ENCODE assay signal across 1 cellular context in genomic region chr9:129570450-129571297, GRCh38.
TF ChIP-seq lines count a peak whose summit lies in the region.

No MANE protein-coding gene starts in this region.

TF ChIP-seq in HepG2, 621 proteins besides CTCF, POLR2A, EP300 and RAD21 (continued from another document and continues in another):
- TF ChIP-seq ZUFSP (CRISPR knock-in tag; IDR thresholded peaks at IDR 0.05; ENCODE audit: borderline replicate concordance) (no peak), NR3C1 (CRISPR knock-in tag; IDR thresholded peaks at IDR 0.05) (no peak), GTF2F1 (IDR thresholded peaks at IDR 0.05; ENCODE audit: low read length) (no peak), ISX (CRISPR knock-in tag; conservative IDR thresholded peaks at IDR 0.05) (no peak), ETS1 (CRISPR knock-in tag; IDR thresholded peaks at IDR 0.05) (no peak), RARG (CRISPR knock-in tag; IDR thresholded peaks at IDR 0.05; ENCODE audit: low read depth) (no peak), POGZ (CRISPR knock-in tag; IDR thresholded peaks at IDR 0.05) (no peak), ZNF275 (CRISPR knock-in tag; IDR thresholded peaks at IDR 0.05; ENCODE audit: borderline replicate concordance) (peak; percentile 59; the same call in 1 of the 2 replicates), ZFP36L2 (CRISPR knock-in tag; IDR thresholded peaks at IDR 0.05) (no peak), AKAP8 (CRISPR knock-in tag; IDR thresholded peaks at IDR 0.05) (peak; percentile 19; the same call in 1 of the 2 replicates), NPAS2 (CRISPR knock-in tag; IDR thresholded peaks at IDR 0.05; ENCODE audit: borderline replicate concordance) (no peak), ZBTB26 (CRISPR knock-in tag; IDR thresholded peaks at IDR 0.05; ENCODE audit: borderline replicate concordance) (no peak), CAMTA2 (CRISPR knock-in tag; IDR thresholded peaks at IDR 0.05; ENCODE audit: borderline replicate concordance) (no peak), LBX2 (CRISPR knock-in tag; IDR thresholded peaks at IDR 0.05; ENCODE audit: borderline replicate concordance) (no peak), ZBTB8A (CRISPR knock-in tag; IDR thresholded peaks at IDR 0.05; ENCODE audit: borderline replicate concordance, low read depth) (0 out of 2 replicates have a peak, but pooled peaks have one; percentile 60), ZNF263 (CRISPR knock-in tag; IDR thresholded peaks at IDR 0.05) (peak; percentile 86), ZNF547 (CRISPR knock-in tag; IDR thresholded peaks at IDR 0.05) (no peak; the same call in 1 of the 2 replicates), ZNF558 (CRISPR knock-in tag; IDR thresholded peaks at IDR 0.05; ENCODE audit: borderline replicate concordance) (no peak; the same call in 1 of the 2 replicates), MAF1 (CRISPR knock-in tag; IDR thresholded peaks at IDR 0.05; ENCODE audit: borderline replicate concordance) (no peak), GMEB1 (CRISPR knock-in tag; IDR thresholded peaks at IDR 0.05; ENCODE audit: borderline replicate concordance) (no peak), UBTF (CRISPR knock-in tag; IDR thresholded peaks at IDR 0.05) (peak; percentile 45; the same call in 1 of the 2 replicates), TFDP1 (CRISPR knock-in tag; IDR thresholded peaks at IDR 0.05; ENCODE audit: borderline replicate concordance) (peak; percentile 89; the same call in 1 of the 2 replicates), PRDM10 (CRISPR knock-in tag; IDR thresholded peaks at IDR 0.05; ENCODE audit: low read depth) (no peak), SNRNP70 (IDR thresholded peaks at IDR 0.05; ENCODE audit: low read depth, low read length) (no peak), PRPF4 (IDR thresholded peaks at IDR 0.05; ENCODE audit: low read depth, low read length, poor library complexity, severe bottlenecking) (no peak), ATF1 (CRISPR knock-in tag; IDR thresholded peaks at IDR 0.05) (no peak), ZNF766 (CRISPR knock-in tag; IDR thresholded peaks at IDR 0.05; ENCODE audit: borderline replicate concordance) (no peak), JUNB (CRISPR knock-in tag; IDR thresholded peaks at IDR 0.05; ENCODE audit: borderline replicate concordance) (no peak), XRCC5 (optimal IDR thresholded peaks at IDR 0.05; ENCODE audit: low read length) (no peak), SPEN (CRISPR knock-in tag; IDR thresholded peaks at IDR 0.05; ENCODE audit: low read depth) (no peak), ZNF503 (CRISPR knock-in tag; IDR thresholded peaks at IDR 0.05) (no peak), MED1 (CRISPR knock-in tag; IDR thresholded peaks at IDR 0.05) (peak; percentile 68)
